ENCODE assay signal across 26 cellular contexts in genomic region chr22:46900549-46900948, GRCh38.
"Had no signal": no experiment of that assay in that cellular context is flagged by ENCODE, and none has a peak within 500 bp of the region (broad histone marks: within the 10 kb centered on the region; RNA-seq: fewer than 3 reads in every experiment).

No MANE protein-coding gene starts in this region.

- H3K4me1 Mint-ChIP-seq: activated naive CD4-positive, alpha-beta T cell treated with anti-CD3 and anti-CD28 coated beads, Interleukin-2, amount 10 ng/mL, durations not matched to agents 7 days and 5 days had no signal

- H3K4me3 Mint-ChIP-seq: activated CD8-positive, alpha-beta T cell treated with anti-CD3 and anti-CD28 coated beads for 36 hours; activated naive CD4-positive, alpha-beta T cell treated with anti-CD3 and anti-CD28 coated beads, Interleukin-2, amount 10 ng/mL, durations not matched to agents 7 days and 5 days; activated naive CD8-positive, alpha-beta T cell treated with anti-CD3 and anti-CD28 coated beads for 36 hours; activated T-cell treated with anti-CD3 and anti-CD28 coated beads, Interleukin-2, amount 50 U/mL, for 72 hours had no signal

- H3K27ac ChIP-seq: breast epithelium, PC-9 had no signal

- DNase-seq: activated CD4-positive, alpha-beta T cell treated with anti-CD3 and anti-CD28 coated beads for 4 hours; activated CD8-positive, alpha-beta memory T cell treated with anti-CD3 and anti-CD28 coated beads, Interleukin-2, amount 50 U/mL, for 4 hours; activated CD8-positive, alpha-beta T cell treated with anti-CD3 and anti-CD28 coated beads for 36 hours; activated gamma-delta T cell treated with Interleukin-2 at 50 U/mL for 16 hours; activated naive CD4-positive, alpha-beta T cell treated with anti-CD3 and anti-CD28 coated beads, Interleukin-2, amount 10 ng/mL, durations not matched to agents 7 days and 5 days; activated naive CD8-positive, alpha-beta T cell treated with anti-CD3 and anti-CD28 coated beads for 36 hours; activated T-cell treated with anti-CD3 and anti-CD28 coated beads, Interleukin-2, amount 50 U/mL, for 72 hours; caudate nucleus; Karpas-422; MM.1S; NCI-H1048; NCI-H2029; NCI-H2107; NCI-H2171 treated with DMSO at 0.1 percent for 48 hours; NCI-H226; NCI-H526; NCI-H774; NK-92 treated with Interleukin-12 subunit alpha and Interleukin-12 subunit beta, amount 100 ng/mL, for 24 hours; PC-9; SHP77 treated with DMSO at 0.1 percent for 48 hours; T-helper 2 cell; T1000 had no signal

- H3K27me3 ChIP-seq: breast epithelium had no signal

- H3K36me3 ChIP-seq: breast epithelium had no signal

- H3K4me3 ChIP-seq: breast epithelium, K562, PC-9 had no signal

- H3K9me3 ChIP-seq: breast epithelium had no signal

- H3K27me3 Mint-ChIP-seq: activated CD8-positive, alpha-beta T cell treated with anti-CD3 and anti-CD28 coated beads for 36 hours; activated naive CD4-positive, alpha-beta T cell treated with anti-CD3 and anti-CD28 coated beads, Interleukin-2, amount 10 ng/mL, durations not matched to agents 7 days and 5 days; activated naive CD8-positive, alpha-beta T cell treated with anti-CD3 and anti-CD28 coated beads for 36 hours had no signal

- ATAC-seq: activated CD4-positive, CD25-positive, alpha-beta regulatory T cell treated with anti-CD3 and anti-CD28 coated beads, Interleukin-2, amount 50 U/mL, for 24 hours; activated CD8-positive, alpha-beta T cell treated with anti-CD3 and anti-CD28 coated beads for 36 hours; activated T-cell treated with anti-CD3 and anti-CD28 coated beads, Interleukin-2, amount 50 U/mL, for 72 hours; K562 had no signal

- H3K4me1 ChIP-seq: breast epithelium had no signal

- H3K27ac Mint-ChIP-seq: activated CD8-positive, alpha-beta T cell treated with anti-CD3 and anti-CD28 coated beads for 36 hours; activated naive CD8-positive, alpha-beta T cell treated with anti-CD3 and anti-CD28 coated beads for 36 hours; activated T-cell treated with anti-CD3 and anti-CD28 coated beads, Interleukin-2, amount 50 U/mL, for 72 hours; activated T-helper 2 cell treated with anti-CD3 and anti-CD28 coated beads, Interferon-gamma antibody, Interleukin-2, Interleukin-4, amounts not matched to agents 10 μg/mL and 5 μg/mL and 100 μg/mL, durations not matched to agents 14 hours and 24 hours and 36 hours had no signal
